23 cellular contexts compared by ENCODE assay signal in the genomic region with DNA sequence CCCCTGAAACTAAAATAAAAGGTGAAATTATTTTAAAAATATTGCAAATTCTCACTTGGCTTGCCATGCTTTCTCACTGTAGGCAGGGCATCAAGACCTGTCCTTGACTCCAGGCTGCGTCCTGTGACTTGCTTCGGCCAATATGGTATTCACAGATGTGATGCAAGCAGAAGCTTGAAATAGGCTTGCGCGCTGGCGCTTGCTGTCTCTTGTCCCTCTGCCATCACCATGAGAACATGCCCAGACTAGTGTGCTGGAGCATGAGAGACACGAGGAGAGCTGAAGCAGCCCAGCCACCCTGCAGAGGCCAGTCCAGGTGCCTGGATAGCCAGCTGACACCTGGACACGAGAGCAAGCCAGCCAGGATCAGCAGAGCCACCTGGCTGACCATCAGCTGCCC.
"Had no signal": no experiment of that assay in that cellular context is flagged by ENCODE, and none has a peak within 500 bp of the region (broad histone marks: within the 10 kb centered on the region; RNA-seq: fewer than 3 reads in every experiment).

No MANE protein-coding gene starts in this region.

- ATAC-seq: activated CD4-positive, alpha-beta T cell treated with anti-CD3 and anti-CD28 coated beads for 36 hours; activated CD8-positive, alpha-beta memory T cell treated with anti-CD3 and anti-CD28 coated beads, Interleukin-2, amount 10 ng/mL, durations not matched to agents 7 days and 5 days; activated CD8-positive, alpha-beta T cell treated with anti-CD3 and anti-CD28 coated beads, Interleukin-2, amount 10 ng/mL, durations not matched to agents 7 days and 5 days; activated naive CD4-positive, alpha-beta T cell treated with anti-CD3 and anti-CD28 coated beads, Interleukin-2, amount 50 U/mL, for 72 hours; activated T-cell treated with anti-CD3 and anti-CD28 coated beads, Interleukin-2, amount 50 U/mL, for 72 hours; mucosa of descending colon; natural killer cell treated with Interleukin-12 subunit alpha and Interleukin-12 subunit beta and Interleukin-15 and Interleukin-18, amount 100 ng/mL, for 72 hours; right lobe of liver; stimulated activated naive CD8-positive, alpha-beta T cell treated with anti-CD3 and anti-CD28 coated beads, Interleukin-15, Interleukin-2, amounts not matched to agents 100 U/mL and 50 U/mL, for 24 hours had no signal

- H3K4me1 ChIP-seq: left ventricle myocardium inferior, right lobe of liver, uterus had no signal

- H3K27me3 ChIP-seq: right lobe of liver, uterus had no signal

- H3K4me3 ChIP-seq: left ventricle myocardium inferior, lung, mucosa of descending colon, right lobe of liver, skin epidermis, thoracic aorta, uterus had no signal

- H3K27ac ChIP-seq: left ventricle myocardium inferior, right lobe of liver, skin epidermis, thoracic aorta, uterus had no signal

- H3K36me3 Mint-ChIP-seq: activated CD8-positive, alpha-beta memory T cell treated with anti-CD3 and anti-CD28 coated beads, Interleukin-2, amount 10 ng/mL, durations not matched to agents 7 days and 5 days had no signal

- H3K9me3 Mint-ChIP-seq: activated naive CD4-positive, alpha-beta T cell treated with anti-CD3 and anti-CD28 coated beads, Interleukin-2, amount 50 U/mL, for 72 hours had no signal

- H3K9me3 ChIP-seq: mucosa of descending colon, right lobe of liver, thoracic aorta, uterus had no signal

- H3K36me3 ChIP-seq: left ventricle myocardium inferior, right lobe of liver, thoracic aorta, uterus had no signal

- H3K27ac Mint-ChIP-seq: activated CD4-positive, alpha-beta T cell treated with anti-CD3 and anti-CD28 coated beads for 36 hours; activated CD8-positive, alpha-beta memory T cell treated with anti-CD3 and anti-CD28 coated beads, Interleukin-2, amount 10 ng/mL, durations not matched to agents 7 days and 5 days; activated CD8-positive, alpha-beta T cell treated with anti-CD3 and anti-CD28 coated beads, Interleukin-2, amount 10 ng/mL, durations not matched to agents 7 days and 5 days; activated naive CD4-positive, alpha-beta T cell treated with anti-CD3 and anti-CD28 coated beads, Interleukin-2, amount 50 U/mL, for 72 hours; activated T-cell treated with anti-CD3 and anti-CD28 coated beads, Interleukin-2, amount 50 U/mL, for 72 hours; natural killer cell treated with Interleukin-12 subunit alpha and Interleukin-12 subunit beta and Interleukin-15 and Interleukin-18, amount 100 ng/mL, for 72 hours; T-helper 2 cell treated with Interferon-gamma antibody and Interleukin-4, amounts not matched to agents 5 μg/mL and 100 μg/mL, for 36 hours had no signal

- H3K4me1 Mint-ChIP-seq: activated CD4-positive, alpha-beta T cell treated with anti-CD3 and anti-CD28 coated beads for 36 hours; activated CD8-positive, alpha-beta memory T cell treated with anti-CD3 and anti-CD28 coated beads, Interleukin-2, amount 10 ng/mL, durations not matched to agents 7 days and 5 days had no signal

- DNase-seq: activated CD4-positive, alpha-beta T cell treated with anti-CD3 and anti-CD28 coated beads for 36 hours; activated CD4-positive, CD25-positive, alpha-beta regulatory T cell; activated CD8-positive, alpha-beta memory T cell treated with anti-CD3 and anti-CD28 coated beads, Interleukin-2, amount 10 ng/mL, durations not matched to agents 7 days and 5 days; activated CD8-positive, alpha-beta T cell treated with anti-CD3 and anti-CD28 coated beads, Interleukin-2, amount 10 ng/mL, durations not matched to agents 7 days and 5 days; activated naive CD4-positive, alpha-beta T cell; activated T-cell treated with anti-CD3 and anti-CD28 coated beads, Interleukin-2, amount 50 U/mL, for 72 hours; effector CD8-positive, alpha-beta T cell; foreskin melanocyte; left ventricle myocardium inferior; mucosa of descending colon; posterior cingulate gyrus; right lobe of liver; stimulated activated CD4-positive, alpha-beta T cell treated with anti-CD3 and anti-CD28 coated beads, Interleukin-12 subunit alpha, Interleukin-12 subunit beta, amount 100 ng/mL, for 4 hours; stimulated activated CD4-positive, alpha-beta T cell treated with anti-CD3 and anti-CD28 coated beads, Interleukin-4, amount 100 ng/mL, for 1 hour; stimulated activated naive CD8-positive, alpha-beta T cell treated with anti-CD3 and anti-CD28 coated beads, Interleukin-15, Interleukin-2, amounts not matched to agents 100 U/mL and 50 U/mL, for 24 hours; trophoblast cell; uterus had no signal

- H3K4me3 Mint-ChIP-seq: activated CD4-positive, alpha-beta T cell treated with anti-CD3 and anti-CD28 coated beads for 36 hours; activated CD8-positive, alpha-beta memory T cell treated with anti-CD3 and anti-CD28 coated beads, Interleukin-2, amount 10 ng/mL, durations not matched to agents 7 days and 5 days; activated CD8-positive, alpha-beta T cell treated with anti-CD3 and anti-CD28 coated beads, Interleukin-2, amount 10 ng/mL, durations not matched to agents 7 days and 5 days; activated T-cell treated with anti-CD3 and anti-CD28 coated beads, Interleukin-2, amount 50 U/mL, for 72 hours; natural killer cell treated with Interleukin-12 subunit alpha and Interleukin-12 subunit beta and Interleukin-15 and Interleukin-18, amount 100 ng/mL, for 72 hours; T-helper 2 cell treated with Interferon-gamma antibody and Interleukin-4, amounts not matched to agents 5 μg/mL and 100 μg/mL, for 36 hours had no signal

- H3K27me3 Mint-ChIP-seq: activated CD8-positive, alpha-beta memory T cell treated with anti-CD3 and anti-CD28 coated beads, Interleukin-2, amount 10 ng/mL, durations not matched to agents 7 days and 5 days; natural killer cell treated with Interleukin-12 subunit alpha and Interleukin-12 subunit beta and Interleukin-15 and Interleukin-18, amount 100 ng/mL, for 72 hours had no signal
